Comparison of ENCODE assay signal across 8 cellular contexts in the genomic region with DNA sequence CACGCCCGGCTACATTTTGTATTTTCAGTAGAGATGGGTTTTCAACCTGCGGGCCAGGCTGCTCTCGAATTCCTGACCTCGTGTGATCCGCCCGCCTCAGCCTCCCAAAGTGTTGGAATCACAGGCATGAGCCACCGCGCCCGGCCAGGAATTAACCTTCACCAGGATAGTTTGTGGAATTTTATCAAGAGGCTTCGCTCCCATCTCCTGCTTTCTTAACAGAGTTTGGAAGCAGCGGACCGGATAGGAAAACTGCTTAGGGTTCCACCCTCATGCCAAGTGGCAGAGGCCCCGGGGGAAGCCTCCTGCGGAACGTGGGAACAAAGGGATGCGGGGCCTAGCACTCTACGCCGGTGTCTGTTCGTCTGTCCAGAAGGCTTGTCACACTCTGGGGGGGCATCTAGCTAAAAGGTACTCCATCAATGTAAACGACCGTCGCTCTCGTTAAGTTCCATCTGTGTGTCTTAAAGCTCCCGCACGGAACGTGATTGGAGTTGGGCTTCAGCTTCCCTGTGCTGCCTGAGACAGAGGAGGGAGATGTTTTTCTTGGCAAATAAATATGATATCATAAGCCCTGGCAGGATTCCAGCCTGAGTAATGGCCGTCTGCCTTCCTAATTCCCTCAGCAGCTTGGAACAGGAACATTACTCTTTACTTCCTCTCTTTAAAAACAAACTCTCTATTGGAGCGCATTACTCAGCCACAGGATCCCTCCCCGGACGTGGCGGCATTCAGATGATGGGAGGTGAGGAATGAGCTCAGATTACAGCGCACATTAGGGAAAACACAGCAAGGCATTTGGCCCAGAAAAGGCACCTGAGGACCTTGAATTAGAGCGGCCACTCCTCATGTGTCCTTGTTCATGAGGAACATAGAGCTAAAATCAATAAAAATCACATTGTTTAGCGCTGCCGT.
A peak's percentile ranks its signal among the peaks of the same experiment; 100 is the strongest.
DNase-seq lines count a peak whose midpoint lies in the region; ATAC-seq, FAIRE-seq and TF ChIP-seq lines count a peak whose summit lies in the region.

No MANE protein-coding gene starts in this region.

- H3K9me3 ChIP-seq in thyroid gland, result no peaks in the 10 kb centered on the region

- H3K36me3 ChIP-seq in thyroid gland, result no peaks in the 10 kb centered on the region

- peak; percentile 82 for DNase-seq in DMS153 (lab: John Stamatoyannopoulos, UW)
- DNase-seq in NCI-H2081 (lab: John Stamatoyannopoulos, UW), result peak; percentile 81 to 89
- peak; percentile 92 for DNase-seq in iris pigment epithelial cell (ENCODE audit: low read depth)
- peak; percentile 50 to 61 for DNase-seq in thyroid gland
- DNase-seq in GM12891 (ENCODE audit: insufficient read length, low spot score), result no peak

- peaks cover 11 to 28% of the 10 kb centered on the region in 2 donors for H3K4me1 ChIP-seq in thyroid gland

- TF ChIP-seq POLR2A in thyroid gland (IDR thresholded peaks at IDR 0.05) (no peak), GM12891 (IDR thresholded peaks at IDR 0.05; ENCODE audit: low read depth, low read length) (no peak)

- ATAC-seq in GM21786 (IDR thresholded peaks at IDR 0.05; ENCODE audit: unreplicated experiment) (no peak), GM19463 (IDR thresholded peaks at IDR 0.05; ENCODE audit: unreplicated experiment) (no peak)

- intact Hi-C loops in thyroid gland (cut with DNase I), result no loop called here

- no peak for FAIRE-seq in GM12891 (lab: Jason Lieb, UNC)

- no peaks in the 10 kb centered on the region for H3K27me3 ChIP-seq in thyroid gland

- H3K27ac ChIP-seq in angular gyrus (ENCODE audit: low read depth, low read length) (peak overlapping the region; percentile 56), thyroid gland (peak overlapping the region in 2 of 3 donors; percentile 12 to 24)

- peak overlapping the region in 1 of 3 donors; percentile 0 for H3K4me3 ChIP-seq in thyroid gland (replicated peaks in 1 of 3)

- TF ChIP-seq CTCF in thyroid gland (IDR thresholded peaks at IDR 0.05), result no peak

- WGBS in thyroid gland, 2 donors, result 21 to 23% methylated on average over 35 to 36 of the region's 36 CpGs

TF ChIP-seq in GM12891, 5 proteins besides CTCF, POLR2A, EP300 and RAD21:
- TF ChIP-seq POU2F2 (IDR thresholded peaks at IDR 0.05; ENCODE audit: low read depth, low read length), result no peak
- TF ChIP-seq SPI1 (IDR thresholded peaks at IDR 0.05; ENCODE audit: low read depth, low read length), result no peak
